Comparison of ENCODE assay signal across 8 cellular contexts in genomic region chr1:44739361-44740178, GRCh38. TPM values are rescaled to one million over a fixed set of nuclear protein-coding genes. Genes with fewer than 3 reads are reported as not detected.
DNase-seq lines count a peak whose midpoint lies in the region; ATAC-seq and TF ChIP-seq lines count a peak whose summit lies in the region.

KIF2C (plus strand) TSS chr1:44739837; CDS start chr1:44739933, 96 bp downstream.

- DNase-seq in GM04504 (ENCODE audit: low read depth) (peak; percentile 92), NCI-H1048 (lab: John Stamatoyannopoulos, UW) (peak; percentile 96), SK-N-SH (peak; percentile 97), globus pallidus (ENCODE audit: low spot score) (peak; percentile 97), nucleus accumbens (lab: John Stamatoyannopoulos, UW) (peak; percentile 61 to 98 (median 92))
- peak; percentile 99 for DNase-seq in activated naive CD4-positive, alpha-beta T cell treated with anti-CD3 and anti-CD28 coated beads, Interleukin-2, amount 50 U/mL, for 16 hours

- H3K79me2 ChIP-seq in SK-N-SH (ENCODE audit: insufficient read depth): peaks cover 49% of the 10 kb centered on the region

- H3K4me3 ChIP-seq in SK-N-SH (ENCODE audit: low read depth in 2 of 2, low read length in 1 of 2): peak within 1 kb of the TSS; percentile 58 to 85

- H4K20me1 ChIP-seq in SK-N-SH (ENCODE audit: insufficient read depth): no peaks in the 10 kb centered on the region

- WGBS in SK-N-SH (ENCODE audit: low lambda C conversion rate): under 1% methylated on average over 39 of the region's 57 CpGs

- peaks cover 9% of the 10 kb centered on the region for H3F3A ChIP-seq in SK-N-SH (replicated peaks; ENCODE audit: insufficient read depth)

- peaks cover 0 to 5% of the 10 kb centered on the region in 2 experiments for H3K36me3 ChIP-seq in SK-N-SH (replicated peaks in 1 of 2; ENCODE audit: control insufficient read depth in 1 of 2, insufficient read depth in 2 of 2, low read length in 1 of 2)

- CTCF ChIA-PET in SK-N-SH (lab: Yijun Ruan, JAX): interaction anchor here (0.6 to 1.0 kb wide), 3 partner anchors 10 to 64 kb away, joined by 3 read pairs; no protein-coding TSS in a partner anchor

- H3K9me2 ChIP-seq in SK-N-SH: no peaks in the 10 kb centered on the region

- no peaks in the 10 kb centered on the region for H3K27me3 ChIP-seq in SK-N-SH (ENCODE audit: insufficient read depth)

- ATAC-seq in HG02571 (IDR thresholded peaks at IDR 0.05; ENCODE audit: unreplicated experiment): peak; percentile 95

- peak within 1 kb of the TSS; percentile 95 for H2AFZ ChIP-seq in SK-N-SH (ENCODE audit: low read depth)

- peak within 1 kb of the TSS; percentile 93 for H3K4me2 ChIP-seq in SK-N-SH

- no peak for TF ChIP-seq CTCF in SK-N-SH (IDR thresholded peaks at IDR 0.05)

- peak within 1 kb of the TSS; percentile 85 for H3K9ac ChIP-seq in SK-N-SH

- TF ChIP-seq EP300 in SK-N-SH (IDR thresholded peaks at IDR 0.05; ENCODE audit: borderline replicate concordance in 1 of 2, low read depth in 1 of 2, low read length in 1 of 2): no peak

- H3K27ac ChIP-seq in SK-N-SH (ENCODE audit: low read depth in 2 of 2, low read length in 1 of 2): peak within 1 kb of the TSS; percentile 89
- H3K27ac ChIP-seq in temporal lobe (ENCODE audit: low read depth, low read length): peak within 1 kb of the TSS; percentile 74

- POLR2A ChIA-PET in SK-N-SH (lab: Yijun Ruan, JAX): interaction anchor here (0.6 kb wide), 1 partner anchor 10 kb away, joined by 3 read pairs; no protein-coding TSS in a partner anchor

- H3K4me1 ChIP-seq in SK-N-SH (ENCODE audit: control insufficient read depth in 1 of 2, insufficient read depth in 2 of 2, low read depth in 1 of 2, low read length in 1 of 2): peaks cover 0 to 5% of the 10 kb centered on the region in 2 experiments; a peak in 2 of 4 replicates

- H3K9me3 ChIP-seq in SK-N-SH: no peaks in the 10 kb centered on the region

- no peak for TF ChIP-seq RAD21 in SK-N-SH (IDR thresholded peaks at IDR 0.05; ENCODE audit: low read length)

TF ChIP-seq in SK-N-SH, 30 proteins besides CTCF, POLR2A, EP300 and RAD21 (continues in another document):
- no peak for TF ChIP-seq GATA2 (CRISPR knock-in tag; IDR thresholded peaks at IDR 0.05)
- peak; percentile 76 for TF ChIP-seq TAF1 (IDR thresholded peaks at IDR 0.05; ENCODE audit: borderline replicate concordance, low read depth, low read length)
- TF ChIP-seq RFX5 (IDR thresholded peaks at IDR 0.05; ENCODE audit: low read length): no peak
- TF ChIP-seq USF1 (IDR thresholded peaks at IDR 0.05; ENCODE audit: borderline replicate concordance, low read depth): no peak
- TF ChIP-seq TCF12 (IDR thresholded peaks at IDR 0.05): peak; percentile 16; the same call in 1 of the 2 replicates
- TF ChIP-seq TEAD4 (IDR thresholded peaks at IDR 0.05; ENCODE audit: borderline replicate concordance, insufficient read depth): no peak
- 0 out of 2 replicates have a peak, but pooled peaks have one; percentile 21 for TF ChIP-seq YY1 (IDR thresholded peaks at IDR 0.05; ENCODE audit: low read depth)
- TF ChIP-seq SMC3 (IDR thresholded peaks at IDR 0.05; ENCODE audit: low read depth, low read length): no peak
- TF ChIP-seq FOXM1 (IDR thresholded peaks at IDR 0.05; ENCODE audit: low read depth): peak; percentile 99
- TF ChIP-seq PBX3 (IDR thresholded peaks at IDR 0.05): peak; percentile 27; the same call in 1 of the 2 replicates
- peak; percentile 64 for TF ChIP-seq ELF1 (IDR thresholded peaks at IDR 0.05)
- TF ChIP-seq JUND (IDR thresholded peaks at IDR 0.05): no peak
- peak; percentile 98 for TF ChIP-seq POLR2AphosphoS5 (IDR thresholded peaks at IDR 0.05; ENCODE audit: low read depth, low read length)
- no peak for TF ChIP-seq IRF3 (IDR thresholded peaks at IDR 0.05; ENCODE audit: low read depth, low read length)
- 0 out of 2 replicates have a peak, but pooled peaks have one; percentile 44 for TF ChIP-seq ZBTB33 (IDR thresholded peaks at IDR 0.05; ENCODE audit: borderline replicate concordance, low read depth)
- TF ChIP-seq GABPA (IDR thresholded peaks at IDR 0.05; ENCODE audit: low read depth): peak; percentile 63
- peak; percentile 48; the same call in 1 of the 2 replicates for TF ChIP-seq NRF1 (IDR thresholded peaks at IDR 0.05; ENCODE audit: low read depth, low read length)
- TF ChIP-seq RCOR1 (IDR thresholded peaks at IDR 0.05; ENCODE audit: low read length): no peak
- TF ChIP-seq MXI1 (IDR thresholded peaks at IDR 0.05; ENCODE audit: low read depth, low read length): peak; percentile 94
- TF ChIP-seq MEF2A (IDR thresholded peaks at IDR 0.05; ENCODE audit: borderline replicate concordance, low read depth): no peak
- no peak for TF ChIP-seq RXRA (IDR thresholded peaks at IDR 0.05; ENCODE audit: borderline replicate concordance, low read depth)
- TF ChIP-seq SIN3A (IDR thresholded peaks at IDR 0.05; ENCODE audit: borderline replicate concordance, low read depth, low read length): peak; percentile 99
- TF ChIP-seq FOXJ3 (CRISPR knock-in tag; IDR thresholded peaks at IDR 0.05): no peak
- TF ChIP-seq NFIC (IDR thresholded peaks at IDR 0.05; ENCODE audit: borderline replicate concordance): no peak
- TF ChIP-seq EZH2phosphoT487 (IDR thresholded peaks at IDR 0.05; ENCODE audit: borderline replicate concordance, low read depth): no peak
- TF ChIP-seq USF2 (IDR thresholded peaks at IDR 0.05; ENCODE audit: borderline replicate concordance, low read depth, low read length): no peak
- TF ChIP-seq MAX (IDR thresholded peaks at IDR 0.05; ENCODE audit: low read depth): peak; percentile 83

RNA-seq across cellular contexts. Expression of gene KIF2C, which starts in this region (rescaled TPM):
- 20.7 and 22.2 TPM in 2 replicates for polyA plus RNA-seq in SK-N-SH (2012; rRNA removed)
- 16.6 and 20.3 TPM in 2 replicates for polyA plus RNA-seq in SK-N-SH (2012; cell fraction: cytosol; rRNA removed)
- polyA plus RNA-seq in SK-N-SH (2012; cell fraction: nucleus; rRNA removed): 31.1 and 34.7 TPM in 2 replicates
- total RNA-seq in temporal lobe: 2.2 TPM

Comparison
In these comparisons a context has a peak if more than half of its experiments do, and no peak if none do; other contexts are left out.
1. Peak in every context shown above with its lines: DNase-seq, ATAC-seq, H3K4me3 ChIP-seq and H3K27ac ChIP-seq.